In genomic region chr9:137150485-137151060, GRCh38 we compare ENCODE assay signal across 1 cellular context.
TF ChIP-seq lines count a peak whose summit lies in the region.

No MANE protein-coding gene starts in this region.

TF ChIP-seq in SK-N-SH, 30 proteins besides CTCF, POLR2A, EP300 and RAD21:
- TF ChIP-seq GABPA (IDR thresholded peaks at IDR 0.05; ENCODE audit: low read depth) (no peak), MXI1 (IDR thresholded peaks at IDR 0.05; ENCODE audit: low read depth, low read length) (no peak), POLR2AphosphoS5 (IDR thresholded peaks at IDR 0.05; ENCODE audit: low read depth, low read length) (no peak), YY1 (IDR thresholded peaks at IDR 0.05; ENCODE audit: low read depth) (no peak), FOXJ3 (CRISPR knock-in tag; IDR thresholded peaks at IDR 0.05) (no peak), RFX5 (IDR thresholded peaks at IDR 0.05; ENCODE audit: low read length) (no peak), FOXM1 (IDR thresholded peaks at IDR 0.05; ENCODE audit: low read depth) (no peak), ZBTB33 (IDR thresholded peaks at IDR 0.05; ENCODE audit: borderline replicate concordance, low read depth) (no peak), RCOR1 (IDR thresholded peaks at IDR 0.05; ENCODE audit: low read length) (no peak), TCF12 (IDR thresholded peaks at IDR 0.05) (no peak), RXRA (IDR thresholded peaks at IDR 0.05; ENCODE audit: borderline replicate concordance, low read depth) (no peak), TAF1 (IDR thresholded peaks at IDR 0.05; ENCODE audit: borderline replicate concordance, low read depth, low read length) (no peak), FOSL2 (IDR thresholded peaks at IDR 0.05; ENCODE audit: borderline replicate concordance, low read depth) (no peak), ELF1 (IDR thresholded peaks at IDR 0.05) (no peak), CHD2 (IDR thresholded peaks at IDR 0.05; ENCODE audit: low read length, partially characterized antibody) (no peak)
- TF ChIP-seq, protein P1, sequence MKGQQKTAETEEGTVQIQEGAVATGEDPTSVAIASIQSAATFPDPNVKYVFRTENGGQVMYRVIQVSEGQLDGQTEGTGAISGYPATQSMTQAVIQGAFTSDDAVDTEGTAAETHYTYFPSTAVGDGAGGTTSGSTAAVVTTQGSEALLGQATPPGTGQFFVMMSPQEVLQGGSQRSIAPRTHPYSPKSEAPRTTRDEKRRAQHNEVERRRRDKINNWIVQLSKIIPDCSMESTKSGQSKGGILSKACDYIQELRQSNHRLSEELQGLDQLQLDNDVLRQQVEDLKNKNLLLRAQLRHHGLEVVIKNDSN (IDR thresholded peaks at IDR 0.05; ENCODE audit: borderline replicate concordance, low read depth), result no peak
- TF ChIP-seq, protein P2, sequence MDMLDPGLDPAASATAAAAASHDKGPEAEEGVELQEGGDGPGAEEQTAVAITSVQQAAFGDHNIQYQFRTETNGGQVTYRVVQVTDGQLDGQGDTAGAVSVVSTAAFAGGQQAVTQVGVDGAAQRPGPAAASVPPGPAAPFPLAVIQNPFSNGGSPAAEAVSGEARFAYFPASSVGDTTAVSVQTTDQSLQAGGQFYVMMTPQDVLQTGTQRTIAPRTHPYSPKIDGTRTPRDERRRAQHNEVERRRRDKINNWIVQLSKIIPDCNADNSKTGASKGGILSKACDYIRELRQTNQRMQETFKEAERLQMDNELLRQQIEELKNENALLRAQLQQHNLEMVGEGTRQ (IDR thresholded peaks at IDR 0.05; ENCODE audit: borderline replicate concordance, low read depth, low read length), result no peak
- TF ChIP-seq, protein P3, sequence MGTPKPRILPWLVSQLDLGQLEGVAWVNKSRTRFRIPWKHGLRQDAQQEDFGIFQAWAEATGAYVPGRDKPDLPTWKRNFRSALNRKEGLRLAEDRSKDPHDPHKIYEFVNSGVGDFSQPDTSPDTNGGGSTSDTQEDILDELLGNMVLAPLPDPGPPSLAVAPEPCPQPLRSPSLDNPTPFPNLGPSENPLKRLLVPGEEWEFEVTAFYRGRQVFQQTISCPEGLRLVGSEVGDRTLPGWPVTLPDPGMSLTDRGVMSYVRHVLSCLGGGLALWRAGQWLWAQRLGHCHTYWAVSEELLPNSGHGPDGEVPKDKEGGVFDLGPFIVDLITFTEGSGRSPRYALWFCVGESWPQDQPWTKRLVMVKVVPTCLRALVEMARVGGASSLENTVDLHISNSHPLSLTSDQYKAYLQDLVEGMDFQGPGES (IDR thresholded peaks at IDR 0.05; ENCODE audit: low read depth, low read length), result no peak
